Comparison of ENCODE assay signal across 37 cellular contexts in genomic region chr5:103109277-103109676, GRCh38.
"Had no signal": no experiment of that assay in that cellular context is flagged by ENCODE, and none has a peak within 500 bp of the region (broad histone marks: within the 10 kb centered on the region; RNA-seq: fewer than 3 reads in every experiment).

No MANE protein-coding gene starts in this region.

- H3K27me3 ChIP-seq: ascending aorta, cardiac muscle cell, dorsolateral prefrontal cortex, heart right ventricle, ovary, uterus had no signal

- H3K36me3 ChIP-seq: cardiac muscle cell, ovary, prostate gland, thoracic aorta, uterus had no signal

- DNase-seq: activated CD4-positive, alpha-beta T cell treated with anti-CD3 and anti-CD28 coated beads for 48 hours; activated CD4-positive, alpha-beta T cell treated with anti-CD3 and anti-CD28 coated beads, Interleukin-2, amount 50 U/mL, for 48 hours; activated CD8-positive, alpha-beta memory T cell treated with anti-CD3 and anti-CD28 coated beads for 24 hours; activated gamma-delta T cell; activated naive CD4-positive, alpha-beta T cell treated with anti-CD3 and anti-CD28 coated beads, Interleukin-2, amount 10 ng/mL, durations not matched to agents 7 days and 5 days; activated naive CD8-positive, alpha-beta T cell treated with anti-CD3 and anti-CD28 coated beads, Interleukin-2, amount 10 ng/mL, durations not matched to agents 7 days and 5 days; activated T-cell treated with anti-CD3 and anti-CD28 coated beads, Interleukin-2, amount 50 U/mL, for 1 hour; dorsolateral prefrontal cortex; effector memory CD8-positive, alpha-beta T cell; erythroblast; heart right ventricle; kidney; left colon; mammary epithelial cell; naive B cell; nephron progenitor cell; ovary; retina; stimulated activated CD4-positive, alpha-beta T cell treated with anti-CD3 and anti-CD28 coated beads, Interleukin-12 subunit alpha, Interleukin-12 subunit beta, amount 100 ng/mL, for 4 hours; stimulated activated CD4-positive, alpha-beta T cell treated with anti-CD3 and anti-CD28 coated beads, Interleukin-4, amount 100 ng/mL, for 1 hour; T-helper 1 cell; trophoblast cell; uterus had no signal

- H3K9me3 Mint-ChIP-seq: effector memory CD8-positive, alpha-beta T cell had no signal

- H3K27me3 Mint-ChIP-seq: activated naive CD4-positive, alpha-beta T cell treated with anti-CD3 and anti-CD28 coated beads, Interleukin-2, amount 10 ng/mL, durations not matched to agents 7 days and 5 days; activated naive CD8-positive, alpha-beta T cell treated with anti-CD3 and anti-CD28 coated beads, Interleukin-2, amount 10 ng/mL, durations not matched to agents 7 days and 5 days; brain; effector memory CD8-positive, alpha-beta T cell; naive B cell; stimulated activated naive CD8-positive, alpha-beta T cell treated with anti-CD3 and anti-CD28 coated beads, Interleukin-15, Interleukin-2, amounts not matched to agents 100 ng/mL and 50 ng/mL, for 24 hours had no signal

- H3K4me3 ChIP-seq: ascending aorta, cardiac muscle cell, coronary artery, dorsolateral prefrontal cortex, heart right ventricle, ovary, prostate gland, skin epidermis, thoracic aorta, uterus had no signal

- H3K27ac Mint-ChIP-seq: activated naive CD4-positive, alpha-beta T cell treated with anti-CD3 and anti-CD28 coated beads, Interleukin-2, amount 10 ng/mL, durations not matched to agents 7 days and 5 days; activated naive CD8-positive, alpha-beta T cell treated with anti-CD3 and anti-CD28 coated beads, Interleukin-2, amount 10 ng/mL, durations not matched to agents 7 days and 5 days; brain; effector memory CD8-positive, alpha-beta T cell; mesothelial cell of epicardium; naive B cell; nephron progenitor cell; stimulated activated effector memory CD8-positive, alpha-beta T cell treated with anti-CD3 and anti-CD28 coated beads, Interleukin-12 subunit alpha, Interleukin-12 subunit beta, amount 100 ng/mL, for 72 hours; stimulated activated naive CD8-positive, alpha-beta T cell treated with anti-CD3 and anti-CD28 coated beads, Interleukin-15, Interleukin-2, amounts not matched to agents 100 ng/mL and 50 ng/mL, for 24 hours; T-helper 2 cell treated with Interferon-gamma antibody and Interleukin-4, amounts not matched to agents 5 μg/mL and 100 μg/mL, for 36 hours had no signal

- H3K9me3 ChIP-seq: ascending aorta, ovary, prostate gland, thoracic aorta, uterus had no signal

- ATAC-seq: activated CD4-positive, CD25-positive, alpha-beta regulatory T cell treated with anti-CD3 and anti-CD28 coated beads, Interleukin-2, amount 50 U/mL, for 24 hours; effector memory CD8-positive, alpha-beta T cell; heart right ventricle; left colon; sciatic nerve; stimulated activated effector memory CD8-positive, alpha-beta T cell treated with anti-CD3 and anti-CD28 coated beads, Interleukin-12 subunit alpha, Interleukin-12 subunit beta, amount 100 ng/mL, for 72 hours had no signal

- H3K4me1 ChIP-seq: ascending aorta, prostate gland, uterus had no signal

- H3K4me1 Mint-ChIP-seq: brain, mesothelial cell of epicardium, nephron progenitor cell had no signal

- H3K4me3 Mint-ChIP-seq: activated naive CD4-positive, alpha-beta T cell treated with anti-CD3 and anti-CD28 coated beads, Interleukin-2, amount 10 ng/mL, durations not matched to agents 7 days and 5 days; activated naive CD8-positive, alpha-beta T cell treated with anti-CD3 and anti-CD28 coated beads, Interleukin-2, amount 10 ng/mL, durations not matched to agents 7 days and 5 days; brain; effector memory CD8-positive, alpha-beta T cell; mesothelial cell of epicardium; naive B cell; nephron progenitor cell; stimulated activated effector memory CD8-positive, alpha-beta T cell treated with anti-CD3 and anti-CD28 coated beads, Interleukin-12 subunit alpha, Interleukin-12 subunit beta, amount 100 ng/mL, for 72 hours; stimulated activated naive CD8-positive, alpha-beta T cell treated with anti-CD3 and anti-CD28 coated beads, Interleukin-15, Interleukin-2, amounts not matched to agents 100 ng/mL and 50 ng/mL, for 24 hours; T-helper 2 cell treated with Interferon-gamma antibody and Interleukin-4, amounts not matched to agents 5 μg/mL and 100 μg/mL, for 36 hours had no signal

- H3K27ac ChIP-seq: ascending aorta, cardiac muscle cell, coronary artery, heart right ventricle, ovary, prostate gland, skin epidermis, thoracic aorta, uterus, VCaP had no signal
